In genomic region chr9:97900103-97900737, GRCh38 we compare ENCODE assay signal across 17 cellular contexts. TPM values are rescaled to one million over a fixed set of nuclear protein-coding genes. Genes with fewer than 3 reads are reported as not detected.
DNase-seq lines count a peak whose midpoint lies in the region; ATAC-seq, FAIRE-seq and TF ChIP-seq lines count a peak whose summit lies in the region.
"Had no signal": no experiment of that assay in that cellular context is flagged by ENCODE, and none has a peak within 500 bp of the region (broad histone marks: within the 10 kb centered on the region; RNA-seq: fewer than 3 reads in every experiment).

No MANE protein-coding gene starts in this region.

- TF ChIP-seq POLR2A in GM12892 (IDR thresholded peaks at IDR 0.05; ENCODE audit: low read depth, low read length) = no peak
- no peak for TF ChIP-seq POLR2A in spleen (IDR thresholded peaks at IDR 0.05)

- H2AFZ ChIP-seq in fibroblast of lung (ENCODE audit: low read length) = no peak overlapping the region

- H3K4me1 ChIP-seq in fibroblast of lung (ENCODE audit: control insufficient read depth, extremely low read depth, insufficient read depth, low read length) (peaks cover 5% of the 10 kb centered on the region), spleen (peaks cover 0 to 52% (median 18%) of the 10 kb centered on the region in 6 donors)

- no peak for TF ChIP-seq CTCF in fibroblast of lung (conservative IDR thresholded peaks at IDR 0.05 in 1 of 2, IDR thresholded peaks at IDR 0.05 in 1 of 2; ENCODE audit: low read depth in 1 of 2, low read length in 2 of 2)
- no peak for TF ChIP-seq CTCF in spleen (IDR thresholded peaks at IDR 0.05 in 8 of 11, conservative IDR thresholded peaks at IDR 0.05 in 3 of 11)

- DNase-seq in GM12892 (ENCODE audit: insufficient read length) = no peak
- no peak for DNase-seq in T-helper 17 cell
- peak; percentile 51 to 78 for DNase-seq in fibroblast of lung (ENCODE audit: low read depth in 2 of 2)
- DNase-seq in renal cortical epithelial cell (ENCODE audit: low read depth) = peak; percentile 24
- no peak for DNase-seq in spleen
- DNase-seq in AG08395 (ENCODE audit: low spot score) = no peak
- DNase-seq in NCI-H524 treated with DMSO at 0.1 percent for 48 hours (lab: John Stamatoyannopoulos, UW) = no peak
- DNase-seq: activated CD4-positive, alpha-beta memory T cell treated with anti-CD3 and anti-CD28 coated beads for 36 hours; activated effector memory CD4-positive, alpha-beta T cell treated with Interleukin-2 at 50 U/mL for 16 hours; NCI-H774; stimulated activated CD4-positive, alpha-beta T cell treated with anti-CD3 and anti-CD28 coated beads, Interleukin-2, amount 100 ng/mL, for 24 hours had no signal

- FAIRE-seq in GM12892 (lab: Jason Lieb, UNC) = peak; percentile 67

- no peaks in the 10 kb centered on the region for H3K27me3 Mint-ChIP-seq in T-helper 17 cell
- H3K27me3 Mint-ChIP-seq: activated CD4-positive, alpha-beta memory T cell treated with anti-CD3 and anti-CD28 coated beads for 36 hours; natural killer cell treated with Interleukin-12 subunit alpha and Interleukin-12 subunit beta and Interleukin-15 and Interleukin-18, amount 100 ng/mL, for 72 hours had no signal

- no peaks in the 10 kb centered on the region for H4K20me1 ChIP-seq in fibroblast of lung (ENCODE audit: control insufficient read depth, extremely low read depth, insufficient read depth, low read length)

- H3K9ac ChIP-seq in fibroblast of lung (ENCODE audit: insufficient read depth, low read length) = no peak overlapping the region

- peak overlapping the region; percentile 19 for H3K27ac Mint-ChIP-seq in T-helper 17 cell
- H3K27ac Mint-ChIP-seq: activated CD4-positive, alpha-beta memory T cell treated with anti-CD3 and anti-CD28 coated beads for 36 hours; natural killer cell treated with Interleukin-12 subunit alpha and Interleukin-12 subunit beta and Interleukin-15 and Interleukin-18, amount 100 ng/mL, for 72 hours had no signal

- H3K4me1 Mint-ChIP-seq in T-helper 17 cell = peaks cover 34% of the 10 kb centered on the region

- H3K9me3 ChIP-seq in T-helper 17 cell (ENCODE audit: control insufficient read depth, low read length, poor library complexity, severe bottlenecking) (no peaks in the 10 kb centered on the region), fibroblast of lung (ENCODE audit: control insufficient read depth, insufficient read depth, low read depth, low read length) (no peaks in the 10 kb centered on the region), spleen (no peaks in the 10 kb centered on the region)
- H3K9me3 ChIP-seq: gastroesophageal sphincter had no signal

- H3K27ac ChIP-seq in fibroblast of lung (ENCODE audit: insufficient read depth, low read length) (no peak overlapping the region), spleen (no peak overlapping the region)
- H3K27ac ChIP-seq: C4-2B, gastroesophageal sphincter had no signal

- no peaks in the 10 kb centered on the region for H3K79me2 ChIP-seq in fibroblast of lung (ENCODE audit: control insufficient read depth, insufficient read depth, low read length)

- H3K36me3 ChIP-seq in fibroblast of lung (ENCODE audit: control insufficient read depth, insufficient read depth, low read length) = no peaks in the 10 kb centered on the region
- H3K36me3 ChIP-seq in spleen = peaks cover 0 to 79% (median 26%) of the 10 kb centered on the region in 6 donors

- no peak overlapping the region for H3K4me3 ChIP-seq in fibroblast of lung (replicated peaks in 1 of 4; ENCODE audit: control extremely low read depth in 1 of 4, insufficient read depth in 1 of 4, low read depth in 3 of 4, low read length in 4 of 4)
- no peak overlapping the region for H3K4me3 ChIP-seq in spleen
- H3K4me3 ChIP-seq: gastroesophageal sphincter, lung had no signal

- no peak overlapping the region for H3K4me2 ChIP-seq in fibroblast of lung (ENCODE audit: extremely low read depth, insufficient read depth, low read length)

- H3K27me3 ChIP-seq in fibroblast of lung (ENCODE audit: control insufficient read depth, insufficient read depth, low read length) (no peaks in the 10 kb centered on the region), spleen (replicated peaks in 1 of 7) (no peaks in the 10 kb centered on the region)
- H3K27me3 ChIP-seq: gastroesophageal sphincter had no signal

- WGBS in spleen, 5 donors = 89 to 96% (median 92%) methylated on average over 8 to 9 of the region's 9 CpGs

- ATAC-seq in T-helper 17 cell = no peak
- ATAC-seq: gastroesophageal sphincter; natural killer cell treated with Interleukin-12 subunit alpha and Interleukin-12 subunit beta and Interleukin-15 and Interleukin-18, amount 100 ng/mL, for 72 hours; Panc1 had no signal

- peaks cover 4% of the 10 kb centered on the region for H3K36me3 Mint-ChIP-seq in T-helper 17 cell (ENCODE audit: low read depth)
- H3K36me3 Mint-ChIP-seq: natural killer cell treated with Interleukin-12 subunit alpha and Interleukin-12 subunit beta and Interleukin-15 and Interleukin-18, amount 100 ng/mL, for 72 hours had no signal

- peak overlapping the region; percentile 45 for H3K4me3 Mint-ChIP-seq in T-helper 17 cell
- H3K4me3 Mint-ChIP-seq: activated CD4-positive, alpha-beta memory T cell treated with anti-CD3 and anti-CD28 coated beads for 36 hours; natural killer cell treated with Interleukin-12 subunit alpha and Interleukin-12 subunit beta and Interleukin-15 and Interleukin-18, amount 100 ng/mL, for 72 hours had no signal

- intact Hi-C loops in spleen (cut with DNase I; ENCODE audit: low total_unique reads) = loop anchor here (2.0 kb wide), 1 partner anchor 189 kb away; no protein-coding TSS in a partner anchor

RNA-seq across cellular contexts. Expression of gene TRMO, which starts 22.1 kb away (rescaled TPM):
- polyA plus RNA-seq in GM12892 (2012; ENCODE audit: missing spikeins) = 7.7 TPM
- total RNA-seq in T-helper 17 cell (10 to 100 TPM; 41.2 to 46.3 TPM), fibroblast of lung (12.9 and 16.4 TPM in 2 replicates), renal cortical epithelial cell (22.9 and 31.3 TPM in 2 replicates), spleen (10 to 100 TPM; 16.8 to 58.6 (median 28.3) TPM)
- polyA plus RNA-seq in fibroblast of lung (13.8 and 15.8 TPM in 2 replicates), spleen (10 to 100 TPM; 11.2 to 13.0 (median 12.5) TPM)
- polyA plus RNA-seq in fibroblast of lung (2012) = 8.1 and 8.5 TPM in 2 replicates
- polyA minus RNA-seq in fibroblast of lung (ENCODE audit: low replicate concordance) = 1.2 and 1.5 TPM in 2 replicates

RNA-seq across cellular contexts. Expression of gene HEMGN, which starts 37.8 kb away (rescaled TPM):
- polyA plus RNA-seq in GM12892 (2012; ENCODE audit: missing spikeins) = not detected
- total RNA-seq in T-helper 17 cell = 1 to 10 TPM; 1.3 to 9.0 TPM
- total RNA-seq in fibroblast of lung = not detected in 2 replicates
- not detected in 2 replicates for polyA plus RNA-seq in fibroblast of lung
- not detected in 2 replicates for polyA plus RNA-seq in fibroblast of lung (2012)
- polyA minus RNA-seq in fibroblast of lung (ENCODE audit: low replicate concordance) = not detected in 2 replicates
- total RNA-seq in renal cortical epithelial cell = not detected in 2 replicates
- total RNA-seq in spleen = 10 to 100 TPM in 1 of 7 donors, 1 to 10 TPM in 5, under 1 TPM in 1; 0.76 to 26.6 (median 4.7) TPM
- under 1 TPM; 0.13 to 0.64 (median 0.32) TPM for polyA plus RNA-seq in spleen
- total RNA-seq: gastroesophageal sphincter; natural killer cell treated with Interleukin-12 subunit alpha and Interleukin-12 subunit beta and Interleukin-15 and Interleukin-18, amount 100 ng/mL, for 72 hours had no signal

RNA-seq across cellular contexts. Expression of gene FOXE1, which starts 47.2 kb away (rescaled TPM):
- polyA plus RNA-seq in GM12892 (2012; ENCODE audit: missing spikeins) = not detected
- total RNA-seq in T-helper 17 cell = under 1 TPM in 1 of 2 donors, not detected in 1; 0.08 TPM
- not detected in 2 replicates for total RNA-seq in fibroblast of lung
- polyA plus RNA-seq in fibroblast of lung = 0.01 and 2.0 TPM in 2 replicates
- polyA plus RNA-seq in fibroblast of lung (2012) = 2.9 TPM in 1 of 2 replicates, not detected in the other
- polyA minus RNA-seq in fibroblast of lung (ENCODE audit: low replicate concordance) = 2.1 TPM in 1 of 2 replicates, not detected in the other
- total RNA-seq in renal cortical epithelial cell = 19.6 and 57.1 TPM in 2 replicates
- total RNA-seq in spleen = not detected
- polyA plus RNA-seq in spleen = under 1 TPM; 0.02 to 0.04 (median 0.03) TPM
- total RNA-seq: activated CD4-positive, alpha-beta memory T cell treated with anti-CD3 and anti-CD28 coated beads for 36 hours; natural killer cell treated with Interleukin-12 subunit alpha and Interleukin-12 subunit beta and Interleukin-15 and Interleukin-18, amount 100 ng/mL, for 72 hours; temporal lobe had no signal

Comparison
In these comparisons a context has a peak if more than half of its experiments do, and no peak if none do; other contexts are left out.
1. DNase-seq: peak in fibroblast of lung (2 of 2) and renal cortical epithelial cell (single experiment); none in GM12892 (single experiment), T-helper 17 cell (0 of 3), spleen (single experiment), AG08395 (single experiment) and NCI-H524 treated with DMSO at 0.1 percent for 48 hours (single experiment).
2. RNA of gene FOXE1, which starts 47.2 kb away (total RNA-seq): 19.6 to 57.1 TPM in renal cortical epithelial cell; 0.08 TPM in T-helper 17 cell, not detected in fibroblast of lung and not detected in spleen; every median in the first group is over 10 times any median in the second.